ENCODE assay signal across 8 cellular contexts in genomic region chr4:73869130-73870055, GRCh38. TPM values are rescaled to one million over a fixed set of nuclear protein-coding genes. Genes with fewer than 3 reads are reported as not detected.
A peak's percentile ranks its signal among the peaks of the same experiment; 100 is the strongest.
DNase-seq lines count a peak whose midpoint lies in the region; ATAC-seq and TF ChIP-seq lines count a peak whose summit lies in the region.

Gene CXCL1 (plus strand): TSS chr4:73869393. CDS start chr4:73869471, 78 bp downstream.

- H3K4me3 ChIP-seq in RWPE2 (ENCODE audit: severe bottlenecking) (peak within 1 kb of the TSS; percentile 32), neutrophil (ENCODE audit: low read depth in 1 of 2, low read length in 1 of 2) (peak within 1 kb of the TSS; percentile 82 to 92)

- H3K36me3 ChIP-seq in RWPE2 (ENCODE audit: low read depth) (no peaks in the 10 kb centered on the region), neutrophil (no peaks in the 10 kb centered on the region)

- ATAC-seq in RWPE2 (ENCODE audit: low read depth): peak; percentile 62
- ATAC-seq in foreskin keratinocyte: peak; percentile 64

- H3K4me1 ChIP-seq in RWPE2 (ENCODE audit: insufficient read depth, poor library complexity, severe bottlenecking) (peaks cover 16% of the 10 kb centered on the region), foreskin keratinocyte (peaks cover 24% of the 10 kb centered on the region), neutrophil (ENCODE audit: control insufficient read depth in 1 of 2, insufficient read depth in 1 of 2, low read depth in 1 of 2, low read length in 1 of 2) (peaks cover 71 to 88% of the 10 kb centered on the region in 2 experiments)

- no peaks in the 10 kb centered on the region for H3K27me3 ChIP-seq in RWPE2 (ENCODE audit: insufficient read depth, poor library complexity, severe bottlenecking)
- H3K27me3 ChIP-seq in foreskin keratinocyte: no peaks in the 10 kb centered on the region
- H3K27me3 ChIP-seq in neutrophil: no peaks in the 10 kb centered on the region

- H3K27ac ChIP-seq in RWPE2 (ENCODE audit: poor library complexity, severe bottlenecking): no peak within 1 kb of the TSS
- peak within 1 kb of the TSS; percentile 83 for H3K27ac ChIP-seq in foreskin keratinocyte
- peak within 1 kb of the TSS; percentile 98 for H3K27ac ChIP-seq in neutrophil

- peak; percentile 29 for TF ChIP-seq CTCF in RWPE2 (IDR thresholded peaks at IDR 0.05; ENCODE audit: poor library complexity, severe bottlenecking)
- TF ChIP-seq CTCF in foreskin keratinocyte (conservative IDR thresholded peaks at IDR 0.05): peak; percentile 18
- no peak for TF ChIP-seq CTCF in neutrophil (IDR thresholded peaks at IDR 0.05)

- H3K9me3 ChIP-seq in RWPE2 (ENCODE audit: severe bottlenecking) (no peaks in the 10 kb centered on the region), neutrophil (no peaks in the 10 kb centered on the region)

- peak; percentile 82 for DNase-seq in ELR (ENCODE audit: low read depth)
- no peak for DNase-seq in RWPE2 (ENCODE audit: low spot score)
- peak in 1 of 2 donors; percentile 50 for DNase-seq in foreskin keratinocyte
- DNase-seq in cerebellar nuclear complex (lab: John Stamatoyannopoulos, UW): no peak
- DNase-seq in amniotic stem cell (lab: John Stamatoyannopoulos, UW): no peak
- no peak for DNase-seq in NK-92 (lab: John Stamatoyannopoulos, UW; ENCODE audit: unreplicated experiment)
- no peak for DNase-seq in central memory CD4-positive, alpha-beta T cell

RNA-seq across cellular contexts. Expression of gene CXCL1, which starts in this region (rescaled TPM):
- 27.5 and 36.3 TPM in 2 replicates for total RNA-seq in foreskin keratinocyte
- 29.4 and 42.3 TPM in 2 replicates for polyA plus RNA-seq in foreskin keratinocyte
